ENCODE assay signal across 13 cellular contexts in genomic region chr4:17875402-17876070, GRCh38.
DNase-seq lines count a peak whose midpoint lies in the region; ATAC-seq and TF ChIP-seq lines count a peak whose summit lies in the region.
"Had no signal": no experiment of that assay in that cellular context is flagged by ENCODE, and none has a peak within 500 bp of the region (broad histone marks: within the 10 kb centered on the region; RNA-seq: fewer than 3 reads in every experiment).

No MANE protein-coding gene starts in this region.

- no peak overlapping the region for H3K4me3 Mint-ChIP-seq in activated naive CD8-positive, alpha-beta T cell treated with anti-CD3 and anti-CD28 coated beads for 36 hours
- H3K4me3 Mint-ChIP-seq: activated CD4-positive, alpha-beta T cell treated with anti-CD3 and anti-CD28 coated beads, Interleukin-2, amount 10 ng/mL, durations not matched to agents 24 days and 14 days had no signal

- ATAC-seq in GM18498 (IDR thresholded peaks at IDR 0.05; ENCODE audit: unreplicated experiment) (peak; percentile 93), GM19438 (IDR thresholded peaks at IDR 0.05; ENCODE audit: low read depth, unreplicated experiment) (peak; percentile 97), HG02759 (IDR thresholded peaks at IDR 0.05; ENCODE audit: unreplicated experiment) (peak; percentile 92), HG03378 (IDR thresholded peaks at IDR 0.05; ENCODE audit: unreplicated experiment) (peak; percentile 97)

- no peaks in the 10 kb centered on the region for H3K9me3 ChIP-seq in vagina
- H3K9me3 ChIP-seq: thoracic aorta had no signal

- peaks cover 1% of the 10 kb centered on the region for H3K9me3 Mint-ChIP-seq in activated naive CD8-positive, alpha-beta T cell treated with anti-CD3 and anti-CD28 coated beads for 36 hours
- H3K9me3 Mint-ChIP-seq: activated CD4-positive, alpha-beta T cell treated with anti-CD3 and anti-CD28 coated beads, Interleukin-2, amount 10 ng/mL, durations not matched to agents 24 days and 14 days had no signal

- H3K27ac ChIP-seq in vagina = no peak overlapping the region
- H3K27ac ChIP-seq: thoracic aorta had no signal

- H3K4me1 Mint-ChIP-seq in activated naive CD8-positive, alpha-beta T cell treated with anti-CD3 and anti-CD28 coated beads for 36 hours = no peaks in the 10 kb centered on the region
- H3K4me1 Mint-ChIP-seq: activated CD4-positive, alpha-beta T cell treated with anti-CD3 and anti-CD28 coated beads, Interleukin-2, amount 10 ng/mL, durations not matched to agents 24 days and 14 days; IgD-negative memory B cell had no signal

- H3K27me3 Mint-ChIP-seq in activated naive CD8-positive, alpha-beta T cell treated with anti-CD3 and anti-CD28 coated beads for 36 hours = no peaks in the 10 kb centered on the region
- H3K27me3 Mint-ChIP-seq: activated CD4-positive, alpha-beta T cell treated with anti-CD3 and anti-CD28 coated beads, Interleukin-2, amount 10 ng/mL, durations not matched to agents 24 days and 14 days; IgD-negative memory B cell had no signal

- no peaks in the 10 kb centered on the region for H3K4me1 ChIP-seq in vagina

- TF ChIP-seq CTCF in vagina (IDR thresholded peaks at IDR 0.05) = no peak

- TF ChIP-seq POLR2A in vagina (IDR thresholded peaks at IDR 0.05) = no peak

- intact Hi-C loops in vagina (cut with DNase I) = no loop called here

- H3K4me3 ChIP-seq in vagina = no peak overlapping the region
- H3K4me3 ChIP-seq: thoracic aorta had no signal

- H3K27ac Mint-ChIP-seq in activated naive CD8-positive, alpha-beta T cell treated with anti-CD3 and anti-CD28 coated beads for 36 hours = no peak overlapping the region
- H3K27ac Mint-ChIP-seq: activated CD4-positive, alpha-beta T cell treated with anti-CD3 and anti-CD28 coated beads, Interleukin-2, amount 10 ng/mL, durations not matched to agents 24 days and 14 days; IgD-negative memory B cell had no signal

- no peaks in the 10 kb centered on the region for H3K36me3 ChIP-seq in vagina
- H3K36me3 ChIP-seq: thoracic aorta had no signal

- peaks cover 9% of the 10 kb centered on the region for H3K36me3 Mint-ChIP-seq in activated naive CD8-positive, alpha-beta T cell treated with anti-CD3 and anti-CD28 coated beads for 36 hours

- DNase-seq in vagina (ENCODE audit: extremely low spot score in 2 of 2) (no peak), kidney tubule cell (ENCODE audit: low spot score) (no peak), medulla oblongata (ENCODE audit: extremely low spot score) (no peak)
- no peak for DNase-seq in activated naive CD8-positive, alpha-beta T cell treated with anti-CD3 and anti-CD28 coated beads for 36 hours
- DNase-seq: activated CD4-positive, alpha-beta T cell treated with anti-CD3 and anti-CD28 coated beads, Interleukin-2, amount 10 ng/mL, durations not matched to agents 24 days and 14 days; DMS153; NCI-H1694 had no signal

- H3K27me3 ChIP-seq in vagina = no peaks in the 10 kb centered on the region
